In the genomic region with DNA sequence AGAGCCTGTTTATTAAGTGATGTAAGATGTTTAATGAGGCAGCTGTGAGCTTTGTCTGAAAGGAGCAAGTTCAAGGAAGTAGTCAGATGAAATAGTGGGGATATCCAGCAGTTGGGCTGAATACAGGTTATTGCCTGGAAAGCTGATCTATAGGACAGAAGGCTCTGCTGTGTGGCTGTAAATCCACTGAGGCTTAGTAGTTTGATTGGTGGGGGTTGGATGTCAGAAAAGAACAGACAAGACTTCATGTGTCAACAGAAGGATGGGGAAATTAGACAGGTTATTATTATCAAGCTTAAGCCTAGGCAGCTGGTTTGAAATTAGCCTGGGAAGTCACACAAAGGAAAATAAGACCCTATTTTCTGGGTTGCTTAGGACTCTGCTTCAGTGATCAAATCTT, we compare ENCODE assay signal across 23 cellular contexts.
DNase-seq lines count a peak whose midpoint lies in the region; ATAC-seq and TF ChIP-seq lines count a peak whose summit lies in the region.
"Had no signal": no experiment of that assay in that cellular context is flagged by ENCODE, and none has a peak within 500 bp of the region (broad histone marks: within the 10 kb centered on the region; RNA-seq: fewer than 3 reads in every experiment).

No MANE protein-coding gene starts in this region.

- H3K27me3 ChIP-seq in cardiac muscle cell (no peaks in the 10 kb centered on the region), neural cell (ENCODE audit: insufficient read depth, low read depth, low read length) (no peaks in the 10 kb centered on the region)
- H3K27me3 ChIP-seq: BLaER1 treated with 17β-estradiol and CSF1 and Interleukin-3, amounts not matched to agents 10 nM and 100 nM; right atrium auricular region; suprapubic skin; vagina had no signal

- H3K4me2 ChIP-seq in neural cell (ENCODE audit: low read length): peak overlapping the region; percentile 44
- H3K4me2 ChIP-seq: BLaER1 treated with 17β-estradiol and CSF1 and Interleukin-3, amounts not matched to agents 10 nM and 100 nM had no signal

- H3K36me3 ChIP-seq in cardiac muscle cell (no peaks in the 10 kb centered on the region), neural cell (ENCODE audit: insufficient read depth, low read length) (peaks cover 5% of the 10 kb centered on the region)
- H3K36me3 ChIP-seq: right atrium auricular region, vagina had no signal

- no peaks in the 10 kb centered on the region for H4K20me1 ChIP-seq in neural cell (ENCODE audit: insufficient read depth)

- peak; percentile 87 for TF ChIP-seq EP300 in neural cell (conservative IDR thresholded peaks at IDR 0.05; ENCODE audit: poor library complexity, severe bottlenecking)

- CTCF ChIA-PET in T-cell (lab: Charles Lee): interaction anchor here in 1 of 2 donors (1.6 kb wide), 1 partner anchor 28 kb away, joined by 4 read pairs; no protein-coding TSS in a partner anchor

- H3K9me3 ChIP-seq in cardiac muscle cell (ENCODE audit: low read depth) (no peaks in the 10 kb centered on the region), neural cell (ENCODE audit: low read length) (no peaks in the 10 kb centered on the region)
- H3K9me3 ChIP-seq: BLaER1 treated with 17β-estradiol and CSF1 and Interleukin-3, amounts not matched to agents 10 nM and 100 nM; right atrium auricular region; suprapubic skin; vagina had no signal

- POLR2A ChIA-PET in T-cell (lab: Charles Lee): interaction anchor here in 1 of 2 donors (1.1 kb wide), 1 partner anchor 13 kb away, joined by 4 read pairs; no protein-coding TSS in a partner anchor

- no peaks in the 10 kb centered on the region for H3K79me2 ChIP-seq in neural cell (replicated peaks; ENCODE audit: insufficient read depth, low read length)

- H3K4me1 Mint-ChIP-seq in T-cell: no peaks in the 10 kb centered on the region
- H3K4me1 Mint-ChIP-seq: stimulated activated naive B cell treated with anti-CD40 and anti-IgM and Interleukin-4, amounts not matched to agents 10 μg/mL and 1 μg/mL and 100 μg/mL, for 72 hours had no signal

- H3K4me3 Mint-ChIP-seq in T-cell: no peak overlapping the region
- H3K4me3 Mint-ChIP-seq: activated naive CD4-positive, alpha-beta T cell treated with anti-CD3 and anti-CD28 coated beads, Interleukin-2, amount 50 U/mL, for 24 hours; dendritic cell treated with granulocyte-macrophage colony-stimulating factor and Interleukin-4, amounts not matched to agents 40 ng/mL and 50 ng/mL, for 4 days; stimulated activated naive B cell treated with anti-CD40 and anti-IgM and Interleukin-4, amounts not matched to agents 10 μg/mL and 1 μg/mL and 100 μg/mL, for 72 hours had no signal

- H3K4me1 ChIP-seq in cardiac muscle cell (ENCODE audit: low read depth): peaks cover 8% of the 10 kb centered on the region
- H3K4me1 ChIP-seq: BLaER1 treated with 17β-estradiol and CSF1 and Interleukin-3, amounts not matched to agents 10 nM and 100 nM had no signal

- no peaks in the 10 kb centered on the region for H3K27me3 Mint-ChIP-seq in T-cell
- H3K27me3 Mint-ChIP-seq: activated naive CD4-positive, alpha-beta T cell treated with anti-CD3 and anti-CD28 coated beads, Interleukin-2, amount 50 U/mL, for 24 hours; dendritic cell treated with granulocyte-macrophage colony-stimulating factor and Interleukin-4, amounts not matched to agents 40 ng/mL and 50 ng/mL, for 4 days; stimulated activated naive B cell treated with anti-CD40 and anti-IgM and Interleukin-4, amounts not matched to agents 10 μg/mL and 1 μg/mL and 100 μg/mL, for 72 hours had no signal

- peak overlapping the region; percentile 64 for H3K9ac ChIP-seq in neural cell (ENCODE audit: low read length)
- H3K9ac ChIP-seq: BLaER1 treated with 17β-estradiol and CSF1 and Interleukin-3, amounts not matched to agents 10 nM and 100 nM had no signal

- peaks cover 61% of the 10 kb centered on the region for H3K36me3 Mint-ChIP-seq in T-cell

- no peaks in the 10 kb centered on the region for H3K9me2 ChIP-seq in neural cell (ENCODE audit: insufficient read depth, low read length)

- ATAC-seq in left cardiac atrium (no peak), T-cell (replicated peaks in 1 of 4) (no peak)
- ATAC-seq: SK-N-SH treated with all-trans-retinoic acid at 6 μM for 48 hours; stimulated activated naive B cell treated with anti-CD40 and anti-IgM and Interleukin-4, amounts not matched to agents 10 μg/mL and 1 μg/mL and 100 μg/mL, for 72 hours had no signal

- no peaks in the 10 kb centered on the region for H3K9me3 Mint-ChIP-seq in T-cell
- H3K9me3 Mint-ChIP-seq: activated naive CD4-positive, alpha-beta T cell treated with anti-CD3 and anti-CD28 coated beads, Interleukin-2, amount 50 U/mL, for 24 hours; dendritic cell treated with granulocyte-macrophage colony-stimulating factor and Interleukin-4, amounts not matched to agents 40 ng/mL and 50 ng/mL, for 4 days; stimulated activated naive B cell treated with anti-CD40 and anti-IgM and Interleukin-4, amounts not matched to agents 10 μg/mL and 1 μg/mL and 100 μg/mL, for 72 hours had no signal

- TF ChIP-seq RAD21 in neural cell (conservative IDR thresholded peaks at IDR 0.05): no peak

- intact Hi-C loops in left cardiac atrium (cut with DNase I): no loop called here

- H3K27ac Mint-ChIP-seq in T-cell: no peak overlapping the region
- H3K27ac Mint-ChIP-seq: activated naive CD4-positive, alpha-beta T cell treated with anti-CD3 and anti-CD28 coated beads, Interleukin-2, amount 50 U/mL, for 24 hours; dendritic cell treated with granulocyte-macrophage colony-stimulating factor and Interleukin-4, amounts not matched to agents 40 ng/mL and 50 ng/mL, for 4 days; stimulated activated naive B cell treated with anti-CD40 and anti-IgM and Interleukin-4, amounts not matched to agents 10 μg/mL and 1 μg/mL and 100 μg/mL, for 72 hours had no signal

- TF ChIP-seq CTCF in cardiac muscle cell (IDR thresholded peaks at IDR 0.05; ENCODE audit: low read depth, low read length) (no peak), neural cell (IDR thresholded peaks at IDR 0.05; ENCODE audit: poor library complexity, severe bottlenecking) (no peak)

- H3K27ac ChIP-seq in cardiac muscle cell (peak overlapping the region; percentile 56), neural cell (ENCODE audit: low read length) (peak overlapping the region; percentile 95)
- H3K27ac ChIP-seq: BLaER1 treated with 17β-estradiol and CSF1 and Interleukin-3, amounts not matched to agents 10 nM and 100 nM; right atrium auricular region; suprapubic skin; vagina; VCaP had no signal

- DNase-seq in cardiac muscle cell (ENCODE audit: low read depth in 1 of 2, low spot score in 1 of 2) (no peak), left cardiac atrium (no peak), SK-N-DZ (ENCODE audit: low spot score) (peak; percentile 32), T-cell (no peak), NCI-H187 treated with DMSO at 0.1 percent for 48 hours (lab: John Stamatoyannopoulos, UW) (no peak), cerebellar nuclear complex (lab: John Stamatoyannopoulos, UW) (no peak), inferior parietal cortex (ENCODE audit: extremely low spot score) (no peak)
- DNase-seq: IMR-90; kidney; NCI-H1092; NCI-H774; stimulated activated CD4-positive, alpha-beta T cell treated with anti-CD3 and anti-CD28 coated beads, Interleukin-4, amount 100 ng/mL, for 24 hours; stimulated activated naive B cell treated with anti-CD40 and anti-IgM and Interleukin-4, amounts not matched to agents 10 μg/mL and 1 μg/mL and 100 μg/mL, for 72 hours had no signal

- H3F3A ChIP-seq in neural cell (ENCODE audit: insufficient read depth, low read length, poor library complexity, severe bottlenecking): no peaks in the 10 kb centered on the region

- H2AFZ ChIP-seq in neural cell (ENCODE audit: low read depth, low read length): peak overlapping the region; percentile 52

- H3K4me3 ChIP-seq in cardiac muscle cell (no peak overlapping the region), neural cell (ENCODE audit: low read length) (peak overlapping the region; percentile 48)
- H3K4me3 ChIP-seq: BLaER1 treated with 17β-estradiol and CSF1 and Interleukin-3, amounts not matched to agents 10 nM and 100 nM; lung; right atrium auricular region; suprapubic skin; vagina had no signal

TF ChIP-seq in neural cell, 6 proteins besides CTCF, POLR2A, EP300 and RAD21:
- TF ChIP-seq, protein P1, sequence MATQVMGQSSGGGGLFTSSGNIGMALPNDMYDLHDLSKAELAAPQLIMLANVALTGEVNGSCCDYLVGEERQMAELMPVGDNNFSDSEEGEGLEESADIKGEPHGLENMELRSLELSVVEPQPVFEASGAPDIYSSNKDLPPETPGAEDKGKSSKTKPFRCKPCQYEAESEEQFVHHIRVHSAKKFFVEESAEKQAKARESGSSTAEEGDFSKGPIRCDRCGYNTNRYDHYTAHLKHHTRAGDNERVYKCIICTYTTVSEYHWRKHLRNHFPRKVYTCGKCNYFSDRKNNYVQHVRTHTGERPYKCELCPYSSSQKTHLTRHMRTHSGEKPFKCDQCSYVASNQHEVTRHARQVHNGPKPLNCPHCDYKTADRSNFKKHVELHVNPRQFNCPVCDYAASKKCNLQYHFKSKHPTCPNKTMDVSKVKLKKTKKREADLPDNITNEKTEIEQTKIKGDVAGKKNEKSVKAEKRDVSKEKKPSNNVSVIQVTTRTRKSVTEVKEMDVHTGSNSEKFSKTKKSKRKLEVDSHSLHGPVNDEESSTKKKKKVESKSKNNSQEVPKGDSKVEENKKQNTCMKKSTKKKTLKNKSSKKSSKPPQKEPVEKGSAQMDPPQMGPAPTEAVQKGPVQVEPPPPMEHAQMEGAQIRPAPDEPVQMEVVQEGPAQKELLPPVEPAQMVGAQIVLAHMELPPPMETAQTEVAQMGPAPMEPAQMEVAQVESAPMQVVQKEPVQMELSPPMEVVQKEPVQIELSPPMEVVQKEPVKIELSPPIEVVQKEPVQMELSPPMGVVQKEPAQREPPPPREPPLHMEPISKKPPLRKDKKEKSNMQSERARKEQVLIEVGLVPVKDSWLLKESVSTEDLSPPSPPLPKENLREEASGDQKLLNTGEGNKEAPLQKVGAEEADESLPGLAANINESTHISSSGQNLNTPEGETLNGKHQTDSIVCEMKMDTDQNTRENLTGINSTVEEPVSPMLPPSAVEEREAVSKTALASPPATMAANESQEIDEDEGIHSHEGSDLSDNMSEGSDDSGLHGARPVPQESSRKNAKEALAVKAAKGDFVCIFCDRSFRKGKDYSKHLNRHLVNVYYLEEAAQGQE (IDR thresholded peaks at IDR 0.05; ENCODE audit: borderline replicate concordance): no peak
- TF ChIP-seq MXI1 (conservative IDR thresholded peaks at IDR 0.05; ENCODE audit: poor library complexity, severe bottlenecking): no peak
- TF ChIP-seq POLR2AphosphoS5 (IDR thresholded peaks at IDR 0.05): peak; percentile 46
